Comparison of ENCODE assay signal across 8 cellular contexts in the genomic region with DNA sequence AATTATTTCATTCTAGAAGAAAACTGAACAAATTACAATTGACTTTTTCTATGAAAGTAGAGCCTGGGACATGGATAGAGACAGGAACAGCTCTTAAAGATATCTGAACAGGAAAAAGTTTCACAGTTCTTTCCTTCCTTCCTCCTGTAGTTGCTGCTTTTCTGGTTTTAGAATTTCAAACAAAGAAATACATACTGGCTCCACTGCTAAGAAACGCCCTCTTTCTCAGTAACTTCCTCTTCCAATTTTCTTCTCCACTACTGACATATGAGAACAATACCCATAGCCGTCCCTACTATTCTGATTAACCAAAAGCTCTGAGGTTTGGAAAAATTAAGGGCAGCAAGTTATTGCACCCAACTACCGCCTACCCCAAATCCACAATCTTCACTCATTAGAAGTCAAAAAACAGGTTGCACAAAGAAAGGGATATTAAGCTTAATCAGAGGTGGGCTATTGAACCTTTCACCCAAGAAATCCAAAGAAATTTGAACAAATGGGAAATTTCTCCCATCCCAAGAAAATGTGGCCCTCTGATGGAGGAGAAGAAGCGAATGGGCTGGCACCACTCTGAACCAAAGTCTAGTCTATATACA. TPM values are rescaled to one million over a fixed set of nuclear protein-coding genes. Genes with fewer than 3 reads are reported as not detected.
DNase-seq lines count a peak whose midpoint lies in the region; ATAC-seq and TF ChIP-seq lines count a peak whose summit lies in the region.

No MANE protein-coding gene starts in this region.

- H3K9me3 ChIP-seq in AG04450 (ENCODE audit: control insufficient read depth, insufficient read depth, low read length) (no peaks in the 10 kb centered on the region), KOPT-K1 (ENCODE audit: insufficient read depth, low read length, poor library complexity, severe bottlenecking) (no peaks in the 10 kb centered on the region), ascending aorta (no peaks in the 10 kb centered on the region), lung (ENCODE audit: control insufficient read depth in 2 of 2, insufficient read depth in 1 of 2, low read length in 1 of 2) (no peaks in the 10 kb centered on the region), upper lobe of left lung (no peaks in the 10 kb centered on the region)

- intact Hi-C loops in ascending aorta (cut with DNase I) = no loop called here

- TF ChIP-seq CTCF in AG04450 (IDR thresholded peaks at IDR 0.05; ENCODE audit: low read depth, low read length) (no peak), ascending aorta (IDR thresholded peaks at IDR 0.05) (no peak), lung (IDR thresholded peaks at IDR 0.05; ENCODE audit: control extremely low read depth, extremely low read depth) (no peak), upper lobe of left lung (IDR thresholded peaks at IDR 0.05) (no peak)

- ATAC-seq in lung (ENCODE audit: insufficient read depth, low FRiP score) = no peak
- no peak for ATAC-seq in upper lobe of left lung (ENCODE audit: low FRiP score in 2 of 2)
- ATAC-seq in GM18498 (IDR thresholded peaks at IDR 0.05; ENCODE audit: unreplicated experiment) = no peak

- no peak for TF ChIP-seq EP300 in upper lobe of left lung (IDR thresholded peaks at IDR 0.05)

- H3K4me3 ChIP-seq in AG04450 (ENCODE audit: low read depth, low read length) (peak overlapping the region; percentile 75), ascending aorta (peak overlapping the region; percentile 71 to 97), lung (peak overlapping the region; percentile 97), upper lobe of left lung (peak overlapping the region in 3 of 4 donors; percentile 62 to 86 (median 67))

- H3K27me3 ChIP-seq in AG04450 (ENCODE audit: control insufficient read depth, insufficient read depth, low read length) (no peaks in the 10 kb centered on the region), ascending aorta (no peaks in the 10 kb centered on the region), lung (ENCODE audit: control insufficient read depth, insufficient read depth) (no peaks in the 10 kb centered on the region), upper lobe of left lung (no peaks in the 10 kb centered on the region)

- DNase-seq in AG04450 (ENCODE audit: low read depth, low spot score) (no peak), ascending aorta (ENCODE audit: low spot score in 2 of 2) (peak in 1 of 2 donors; percentile 38), lung (ENCODE audit: low spot score) (no peak), upper lobe of left lung (no peak), A172 (ENCODE audit: low spot score) (no peak)
- no peak for DNase-seq in activated effector memory CD4-positive, alpha-beta T cell treated with Interleukin-2 at 50 U/mL for 16 hours

- H3K36me3 ChIP-seq in KOPT-K1 (ENCODE audit: insufficient read depth, low read length) (peaks cover 7% of the 10 kb centered on the region), ascending aorta (no peaks in the 10 kb centered on the region), lung (ENCODE audit: control insufficient read depth in 2 of 2, insufficient read depth in 2 of 2, low read length in 2 of 2) (peaks cover 0 to 2% of the 10 kb centered on the region in 2 donors), upper lobe of left lung (peaks cover 0 to 6% (median 0%) of the 10 kb centered on the region in 4 donors)

- no peak for TF ChIP-seq POLR2A in upper lobe of left lung (IDR thresholded peaks at IDR 0.05)

- CTCF ChIA-PET in AG04450 (lab: Charles Lee) = interaction anchor here (0.8 to 1.2 kb wide), 4 partner anchors 60 to 72 kb away, joined by 3 to 6 read pairs (median 4); no protein-coding TSS in a partner anchor

- no peak overlapping the region for H3K27ac ChIP-seq in AG04450 (ENCODE audit: low read depth, low read length)
- peak overlapping the region; percentile 90 for H3K27ac ChIP-seq in KOPT-K1 (ENCODE audit: low read depth, low read length, poor library complexity, severe bottlenecking)
- peak overlapping the region; percentile 92 to 99 for H3K27ac ChIP-seq in ascending aorta
- H3K27ac ChIP-seq in lung (ENCODE audit: low read depth in 1 of 2, low read length in 1 of 2) = peak overlapping the region; percentile 77 to 100
- peak overlapping the region; percentile 97 to 100 (median 98) for H3K27ac ChIP-seq in upper lobe of left lung

- WGBS in lung, 2 donors = 7 to 11% methylated on average over 4 of the region's 4 CpGs
- 5 to 11% methylated on average over 4 of the region's 4 CpGs for WGBS in upper lobe of left lung, 2 donors

- H3K4me1 ChIP-seq in ascending aorta (peaks cover 24 to 33% of the 10 kb centered on the region in 2 donors), lung (ENCODE audit: control insufficient read depth in 2 of 2, insufficient read depth in 2 of 2, low read length in 2 of 2) (peaks cover 7 to 22% of the 10 kb centered on the region in 2 donors), upper lobe of left lung (peaks cover 43 to 63% (median 55%) of the 10 kb centered on the region in 4 donors)

- POLR2A ChIA-PET in AG04450 (lab: Yijun Ruan, JAX) = interaction anchor here (0.6 kb wide), 2 partner anchors 68 to 69 kb away, joined by 4 to 5 read pairs; no protein-coding TSS in a partner anchor

RNA-seq across cellular contexts. Expression of a gene that starts 1.9 kb away (rescaled TPM):
- polyA plus RNA-seq in AG04450 (2011; rRNA removed) (54.8 and 62.7 TPM in 2 replicates), lung (10 to 100 TPM; 27.3 to 51.0 TPM)
- 50.8 and 57.3 TPM in 2 replicates for polyA minus RNA-seq in AG04450 (2011; rRNA and poly(A)+ RNA removed)
- total RNA-seq in ascending aorta (70.4 TPM), lung (100 to 1,000 TPM in 1 of 2 donors, 10 to 100 TPM in 1; 47.9 to 136 TPM), upper lobe of left lung (100 to 1,000 TPM in 2 of 6 donors, 10 to 100 TPM in 4; 53.4 to 158 (median 62.2) TPM)
- 7.5 and 9.1 TPM in 2 replicates for total RNA-seq in A172 (2014; rRNA removed; shearing (Covaris generic))
